In genomic region chr16:71461686-71462648, GRCh38 we compare ENCODE assay signal across 8 cellular contexts. TPM values are rescaled to one million over a fixed set of nuclear protein-coding genes. Genes with fewer than 3 reads are reported as not detected.
DNase-seq lines count a peak whose midpoint lies in the region; ATAC-seq lines count a peak whose summit lies in the region.

Gene ZNF23, minus strand, starts transcription at chr16:71462247. Its CDS starts 5,451 bp downstream, at chr16:71456796.

- H3K36me3 ChIP-seq in NT2/D1 (ENCODE audit: insufficient read depth, insufficient read length, low read length): no peaks in the 10 kb centered on the region

- H3K9me3 ChIP-seq in NT2/D1 (ENCODE audit: insufficient read depth, low read length): no peaks in the 10 kb centered on the region
- H3K9me3 ChIP-seq in mononuclear cell (ENCODE audit: low read depth, low read length): no peaks in the 10 kb centered on the region

- H3K9ac ChIP-seq in NT2/D1 (ENCODE audit: insufficient read length, low read depth): peak within 1 kb of the TSS; percentile 95

- H3K4me1 ChIP-seq in NT2/D1 (ENCODE audit: insufficient read depth, insufficient read length) (no peaks in the 10 kb centered on the region), mononuclear cell (ENCODE audit: insufficient read depth, low read length) (peaks cover 9% of the 10 kb centered on the region)

- peak within 1 kb of the TSS; percentile 95 for H3K4me3 ChIP-seq in NT2/D1 (ENCODE audit: insufficient read length, low read depth)
- peak within 1 kb of the TSS; percentile 66 for H3K4me3 ChIP-seq in mononuclear cell (ENCODE audit: low read length)

- ATAC-seq in GM19397 (IDR thresholded peaks at IDR 0.05; ENCODE audit: unreplicated experiment) (peak; percentile 98), HG03565 (IDR thresholded peaks at IDR 0.05; ENCODE audit: unreplicated experiment) (peak; percentile 96)

- H3K27me3 ChIP-seq in NT2/D1 (ENCODE audit: insufficient read depth, insufficient read length) (no peaks in the 10 kb centered on the region), mononuclear cell (ENCODE audit: insufficient read depth, low read length) (no peaks in the 10 kb centered on the region)

- peak; percentile 85 for DNase-seq in COLO668 (lab: John Stamatoyannopoulos, UW; ENCODE audit: unreplicated experiment)
- DNase-seq in NT2/D1 (ENCODE audit: low read depth, low spot score): peak; percentile 66
- DNase-seq in activated T-cell treated with anti-CD3 and anti-CD28 coated beads for 24 hours (ENCODE audit: low read depth): peak; percentile 72
- DNase-seq in epidermal melanocyte (ENCODE audit: insufficient read length, low spot score): peak; percentile 82
- peak; percentile 67 to 71 for DNase-seq in stimulated activated CD8-positive, alpha-beta memory T cell treated with anti-CD3 and anti-CD28 coated beads, Interleukin-2, amount 100 ng/mL, for 48 hours (ENCODE audit: low read depth in 2 of 2)

RNA-seq across cellular contexts. Expression of gene ZNF23, which starts in this region (rescaled TPM):
- total RNA-seq in mononuclear cell: 6.5 TPM

Comparison
In these comparisons a context has a peak if more than half of its experiments do, and no peak if none do; other contexts are left out.
1. Peak in every context shown above with its lines: DNase-seq, ATAC-seq and H3K4me3 ChIP-seq.